26 cellular contexts compared by ENCODE assay signal in the genomic region with DNA sequence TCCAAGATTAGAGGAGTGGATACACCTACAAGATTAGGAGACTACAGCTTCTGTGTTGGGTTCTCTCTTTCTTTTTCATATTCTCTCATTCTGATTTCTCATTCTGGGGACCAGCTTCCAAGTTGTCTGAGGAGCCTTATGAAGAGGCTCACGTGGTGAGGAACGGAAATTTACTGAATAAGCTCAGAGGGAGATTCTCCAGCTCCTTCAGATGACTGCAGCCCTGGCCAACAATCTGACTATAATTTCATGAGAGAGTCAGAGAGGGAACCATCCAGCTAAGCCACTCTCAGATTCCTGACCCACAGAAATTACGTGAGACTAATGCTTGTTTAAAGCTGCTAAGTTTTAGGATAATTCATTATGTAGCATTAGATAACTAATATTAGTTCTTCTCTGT.
"Had no signal": no experiment of that assay in that cellular context is flagged by ENCODE, and none has a peak within 500 bp of the region (broad histone marks: within the 10 kb centered on the region; RNA-seq: fewer than 3 reads in every experiment).

No MANE protein-coding gene starts in this region.

- H3K4me1 ChIP-seq: gastrocnemius medialis, left lung, psoas muscle, sigmoid colon, stomach, testis, tibial artery had no signal

- H3K9me3 ChIP-seq: gastrocnemius medialis, left lung, ovary, psoas muscle, sigmoid colon, stomach, testis, tibial artery had no signal

- H3K27me3 ChIP-seq: dorsolateral prefrontal cortex, gastrocnemius medialis, left lung, ovary, sigmoid colon, stomach, testis, tibial artery had no signal

- ATAC-seq: gastrocnemius medialis; left cardiac atrium; left lung; naive thymus-derived CD8-positive, alpha-beta T cell; psoas muscle; right cardiac atrium; stimulated activated effector memory CD8-positive, alpha-beta T cell treated with anti-CD3 and anti-CD28 coated beads, Interleukin-12 subunit alpha, Interleukin-12 subunit beta, amount 100 ng/mL, for 72 hours had no signal

- DNase-seq: dorsolateral prefrontal cortex; effector CD4-positive, alpha-beta T cell; foreskin fibroblast; gastrocnemius medialis; head of caudate nucleus; kidney; left cardiac atrium; left lung; mesendoderm; naive thymus-derived CD8-positive, alpha-beta T cell; nephron progenitor cell; nucleus accumbens; ovary; posterior cingulate gyrus; psoas muscle; right cardiac atrium; sigmoid colon; stimulated activated CD4-positive, alpha-beta T cell treated with anti-CD3 and anti-CD28 coated beads, Interleukin-2, amount 100 ng/mL, for 24 hours; stimulated activated CD4-positive, alpha-beta T cell treated with anti-CD3 and anti-CD28 coated beads, Interleukin-4, amount 100 ng/mL, for 24 hours; stimulated activated naive CD4-positive, alpha-beta T cell treated with Interleukin-2 at 50 U/mL for 16 hours; stomach; substantia nigra; testis; tibial artery had no signal

- H3K36me3 ChIP-seq: gastrocnemius medialis, left lung, ovary, sigmoid colon, stomach, tibial artery had no signal

- FAIRE-seq: colon, kidney had no signal

- H3K4me3 ChIP-seq: dorsolateral prefrontal cortex, gastrocnemius medialis, left lung, ovary, psoas muscle, sigmoid colon, stomach, testis, tibial artery had no signal

- H3K27ac ChIP-seq: dorsolateral prefrontal cortex, gastrocnemius medialis, left lung, ovary, psoas muscle, sigmoid colon, stomach, testis, tibial artery had no signal
